13 cellular contexts compared by ENCODE assay signal in the genomic region with DNA sequence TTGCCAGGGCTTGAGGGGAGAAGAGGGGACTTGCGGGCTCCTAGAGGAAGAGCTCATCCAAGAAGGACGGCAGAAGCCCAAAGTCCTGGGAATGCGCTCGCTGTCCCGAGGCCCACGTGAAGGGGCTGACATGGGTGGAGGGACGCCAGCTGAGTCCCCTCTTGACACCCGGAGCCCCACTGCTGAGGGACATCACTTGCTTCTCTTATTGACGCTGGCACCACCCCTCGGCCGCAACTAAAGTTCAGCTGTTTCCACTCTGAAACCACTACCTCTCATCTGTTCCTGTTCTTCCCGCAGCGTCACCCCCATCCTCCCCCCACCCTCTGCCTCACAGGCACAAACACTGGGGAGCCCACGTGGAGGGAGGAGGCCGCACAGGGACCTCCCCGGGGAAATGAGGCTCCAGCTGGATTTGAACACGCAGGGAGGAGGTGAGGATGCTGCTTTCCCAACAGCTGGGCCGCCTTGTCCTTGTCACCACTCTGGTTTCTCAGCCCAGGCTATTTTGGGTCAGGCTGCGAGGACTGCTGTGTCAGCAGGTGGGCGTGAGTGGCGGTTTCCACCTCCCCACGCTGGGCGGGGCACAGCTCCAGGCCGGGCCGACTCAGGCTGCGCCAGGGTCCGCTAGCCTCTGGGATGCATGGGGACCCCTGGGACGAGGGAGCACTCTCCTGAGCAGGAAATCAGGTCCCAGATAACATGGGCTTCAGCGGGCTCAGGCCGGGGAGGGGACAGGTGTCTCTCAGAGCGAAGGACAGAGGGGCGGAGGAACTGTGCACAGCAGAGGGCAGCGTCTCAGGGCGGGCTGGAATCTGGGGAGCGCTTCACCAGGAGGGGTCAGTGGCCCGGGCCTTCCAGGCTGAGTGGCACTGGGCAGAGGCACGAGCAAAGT.
"Had no signal": no experiment of that assay in that cellular context is flagged by ENCODE, and none has a peak within 500 bp of the region (broad histone marks: within the 10 kb centered on the region; RNA-seq: fewer than 3 reads in every experiment).

No MANE protein-coding gene starts in this region.

- ATAC-seq: pancreas had no signal

- H3K9me3 ChIP-seq: adrenal gland, colonic mucosa, pancreas had no signal

- H3K4me3 ChIP-seq: adrenal gland, colonic mucosa, pancreas, skin epidermis, upper lobe of left lung had no signal

- DNase-seq: activated CD4-positive, alpha-beta T cell treated with anti-CD3 and anti-CD28 coated beads for 48 hours; activated naive CD4-positive, alpha-beta T cell treated with anti-CD3 and anti-CD28 coated beads, Interleukin-2, amount 10 ng/mL, durations not matched to agents 7 days and 5 days; caudate nucleus; colonic mucosa; effector CD4-positive, alpha-beta T cell; foreskin melanocyte; nephron progenitor cell; retina; WERI-Rb-1 had no signal

- H3K36me3 ChIP-seq: adrenal gland, colonic mucosa, pancreas, upper lobe of left lung, WERI-Rb-1 had no signal

- H3K27ac ChIP-seq: adrenal gland, colonic mucosa, pancreas, skin epidermis, upper lobe of left lung, WERI-Rb-1 had no signal

- H3K27me3 ChIP-seq: adrenal gland, colonic mucosa, pancreas, upper lobe of left lung had no signal

- H3K4me1 ChIP-seq: adrenal gland, colonic mucosa, pancreas, upper lobe of left lung had no signal
